1 cellular context compared by ENCODE assay signal in genomic region chr21:31500976-31501375, GRCh38.
TF ChIP-seq lines count a peak whose summit lies in the region.

No MANE protein-coding gene starts in this region.

TF ChIP-seq in HepG2, 621 proteins besides CTCF, POLR2A, EP300 and RAD21 (continued from another document):
- TF ChIP-seq ATF3 (CRISPR knock-in tag; IDR thresholded peaks at IDR 0.05) (no peak), ZNF101 (CRISPR knock-in tag; IDR thresholded peaks at IDR 0.05; ENCODE audit: borderline replicate concordance, low read depth) (no peak), GABPB1 (CRISPR knock-in tag; IDR thresholded peaks at IDR 0.05) (no peak), PPARG (CRISPR knock-in tag; conservative IDR thresholded peaks at IDR 0.05) (no peak), ZNF720 (CRISPR knock-in tag; IDR thresholded peaks at IDR 0.05) (no peak), HNF4G (IDR thresholded peaks at IDR 0.05; ENCODE audit: borderline replicate concordance, low read depth, low read length) (peak; percentile 7; the same call in 1 of the 2 replicates), HNF4G (CRISPR knock-in tag; IDR thresholded peaks at IDR 0.05; ENCODE audit: borderline replicate concordance, low read depth) (no peak), ZNF572 (CRISPR knock-in tag; IDR thresholded peaks at IDR 0.05) (no peak), HOXA3 (CRISPR knock-in tag; IDR thresholded peaks at IDR 0.05) (no peak), GLI4 (CRISPR knock-in tag; IDR thresholded peaks at IDR 0.05; ENCODE audit: borderline replicate concordance) (no peak), RBFOX2 (IDR thresholded peaks at IDR 0.05; ENCODE audit: low read depth, low read length) (no peak), TFDP2 (CRISPR knock-in tag; IDR thresholded peaks at IDR 0.05) (no peak), CC2D1A (CRISPR knock-in tag; IDR thresholded peaks at IDR 0.05) (no peak), NCOA2 (CRISPR knock-in tag; IDR thresholded peaks at IDR 0.05) (no peak), HNF4A (CRISPR knock-in tag; IDR thresholded peaks at IDR 0.05) (peak; percentile 33; the same call in 1 of the 2 replicates), LRRFIP1 (CRISPR knock-in tag; conservative IDR thresholded peaks at IDR 0.05) (no peak)
